Comparison of ENCODE assay signal across 8 cellular contexts in genomic region chr17:15562613-15563374, GRCh38. TPM values are rescaled to one million over a fixed set of nuclear protein-coding genes. Genes with fewer than 3 reads are reported as not detected.
DNase-seq lines count a peak whose midpoint lies in the region; ATAC-seq and TF ChIP-seq lines count a peak whose summit lies in the region.
"Not testable (repeated sequence)": the region's sequence is repeated elsewhere in the genome, so short reads cannot be mapped to it uniquely, and the experiment has no call there.

No MANE protein-coding gene starts in this region.

- H3K9me3 ChIP-seq in heart right ventricle, testis: not testable (repeated sequence)

- not testable (repeated sequence) for H3K27me3 Mint-ChIP-seq in T-helper 2 cell treated with Interferon-gamma antibody and Interleukin-4, amounts not matched to agents 5 μg/mL and 100 μg/mL, for 36 hours (ENCODE audit: low read depth); MCF 10A (ENCODE audit: insufficient read depth, unreplicated experiment); natural killer cell (ENCODE audit: low read depth in 2 of 2)

- H3K9me3 Mint-ChIP-seq in T-helper 2 cell treated with Interferon-gamma antibody and Interleukin-4, amounts not matched to agents 5 μg/mL and 100 μg/mL, for 36 hours; MCF 10A (ENCODE audit: unreplicated experiment); natural killer cell: not testable (repeated sequence)

- POLR2A ChIA-PET in MCF 10A (lab: Yijun Ruan, JAX), result not testable (repeated sequence)

- not testable (repeated sequence) for H3K27me3 ChIP-seq in H7 (ENCODE audit: control insufficient read depth, insufficient read depth, low read length); HL-60 (ENCODE audit: insufficient read depth, poor library complexity, severe bottlenecking); heart right ventricle; testis

- ATAC-seq in heart right ventricle, result peak in 7 of 8 donors; percentile 49 to 78 (median 60)
- peak; percentile 57 to 62 (median 58) for ATAC-seq in natural killer cell

- peaks cover 14% of the 10 kb centered on the region for H3K4me1 Mint-ChIP-seq in T-helper 2 cell treated with Interferon-gamma antibody and Interleukin-4, amounts not matched to agents 5 μg/mL and 100 μg/mL, for 36 hours (ENCODE audit: low read depth)
- H3K4me1 Mint-ChIP-seq in MCF 10A (ENCODE audit: insufficient read depth, unreplicated experiment), result not testable (repeated sequence)
- H3K4me1 Mint-ChIP-seq in natural killer cell, result peaks cover 0 to 17% of the 10 kb centered on the region in 2 donors

- H3K4me3 ChIP-seq in GM12864 (ENCODE audit: low read depth, low read length) (peak overlapping the region; percentile 55), H7 (ENCODE audit: insufficient read depth, low read depth, low read length) (peak overlapping the region; percentile 52), HL-60 (replicated peaks; ENCODE audit: insufficient read depth, low read length) (peak overlapping the region; percentile 60), heart right ventricle (peak overlapping the region; percentile 67 to 88 (median 76)), testis (peak overlapping the region; percentile 87 to 89)

- peak overlapping the region; percentile 96 for H3K4me3 Mint-ChIP-seq in T-helper 2 cell treated with Interferon-gamma antibody and Interleukin-4, amounts not matched to agents 5 μg/mL and 100 μg/mL, for 36 hours
- H3K4me3 Mint-ChIP-seq in MCF 10A (ENCODE audit: unreplicated experiment) (peak overlapping the region; percentile 88), natural killer cell (peak overlapping the region; percentile 96)

- not testable (repeated sequence) for TF ChIP-seq POLR2A in testis (IDR thresholded peaks at IDR 0.05)

- BruUV-seq in MCF 10A (replicated peaks; lab: Mats Ljungman, UMichigan), result not testable (repeated sequence)

- peak overlapping the region; percentile 96 for H3K27ac Mint-ChIP-seq in T-helper 2 cell treated with Interferon-gamma antibody and Interleukin-4, amounts not matched to agents 5 μg/mL and 100 μg/mL, for 36 hours
- H3K27ac Mint-ChIP-seq in MCF 10A (ENCODE audit: low read depth, unreplicated experiment), result peak overlapping the region; percentile 95
- H3K27ac Mint-ChIP-seq in natural killer cell, result peak overlapping the region; percentile 83 to 98

- CTCF ChIA-PET in MCF 10A (lab: Yijun Ruan, JAX), result not testable (repeated sequence)

- peaks cover 11% of the 10 kb centered on the region for H3K36me3 Mint-ChIP-seq in T-helper 2 cell treated with Interferon-gamma antibody and Interleukin-4, amounts not matched to agents 5 μg/mL and 100 μg/mL, for 36 hours (ENCODE audit: low read depth)
- H3K36me3 Mint-ChIP-seq in MCF 10A (ENCODE audit: insufficient read depth, unreplicated experiment); natural killer cell: not testable (repeated sequence)

- not testable (repeated sequence) for TF ChIP-seq CTCF in GM12864 (IDR thresholded peaks at IDR 0.05; ENCODE audit: low read depth, low read length, missing control alignments); HL-60 (IDR thresholded peaks at IDR 0.05; ENCODE audit: insufficient read depth, low read length); MCF 10A (IDR thresholded peaks at IDR 0.05; ENCODE audit: unreplicated experiment); heart right ventricle (IDR thresholded peaks at IDR 0.05); natural killer cell (IDR thresholded peaks at IDR 0.05); testis (IDR thresholded peaks at IDR 0.05)

- H3K4me1 ChIP-seq in heart right ventricle, testis: not testable (repeated sequence)

- 10 to 20% methylated on average over 17 to 27 of the region's 34 CpGs for WGBS in heart right ventricle, 2 donors
- 2 to 24% methylated on average over 10 of the region's 34 CpGs for WGBS in testis, 2 donors

- H3K36me3 ChIP-seq in H7 (replicated peaks; ENCODE audit: control insufficient read depth, insufficient read depth, low read length); heart right ventricle; testis (ENCODE audit: low read depth, missing control alignments): not testable (repeated sequence)

- not testable (repeated sequence) for DNase-seq in GM12864 (ENCODE audit: low read depth); H7; HL-60 (ENCODE audit: low read depth in 1 of 2, low spot score in 1 of 2); T-helper 2 cell treated with Interferon-gamma antibody and Interleukin-4, amounts not matched to agents 5 μg/mL and 100 μg/mL, for 36 hours (ENCODE audit: low spot score); heart right ventricle; natural killer cell
- DNase-seq in MCF 10A (ENCODE audit: unreplicated experiment) (peak; percentile 3), testis (peak; percentile 36)

- H3K27ac ChIP-seq in HL-60 (replicated peaks) (0 out of 2 replicates have a peak overlapping the region, but pooled peaks have one; percentile 43), heart right ventricle (peak overlapping the region in 9 of 10 donors; percentile 58 to 82 (median 73)), testis (peak overlapping the region; percentile 77 to 80)

- intact Hi-C loops in MCF 10A (cut with micrococcal nuclease); heart right ventricle (cut with DNase I); natural killer cell (cut with micrococcal nuclease); testis (cut with DNase I; ENCODE audit: low total_unique reads): not testable (repeated sequence)

RNA-seq across cellular contexts. Expression of gene TVP23C, which starts 0.5 kb away (rescaled TPM):
- 7.1 and 15.1 TPM in 2 replicates for total RNA-seq in H7 (2014; rRNA removed; shearing (Covaris generic))
- 26.7 and 39.8 TPM in 2 replicates for total RNA-seq in MCF 10A (2022)
- total RNA-seq in heart right ventricle, result 1 to 10 TPM; 2.5 to 8.2 (median 5.0) TPM
- polyA plus RNA-seq in heart right ventricle, result 1 to 10 TPM; 2.0 to 5.3 TPM
- 10 to 100 TPM; 28.2 to 45.4 (median 40.4) TPM for total RNA-seq in natural killer cell
- 10 to 100 TPM; 41.1 to 48.6 TPM for total RNA-seq in testis
- polyA plus RNA-seq in testis (ENCODE audit: insufficient read depth, low read depth, low replicate concordance), result 6.3 TPM

RNA-seq across cellular contexts. Expression of gene FBXW10B, which starts 56.7 kb away (rescaled TPM):
- total RNA-seq in H7 (2014; rRNA removed; shearing (Covaris generic)), result not detected in 2 replicates
- total RNA-seq in MCF 10A (2022) (3.4 and 5.3 TPM in 2 replicates), heart right ventricle (1 to 10 TPM in 2 of 10 donors, under 1 TPM in 8; 0.25 to 2.2 (median 0.55) TPM), natural killer cell (under 1 TPM in 1 of 3 donors, not detected in 2; 0.79 TPM), testis (10 to 100 TPM; 15.9 to 20.5 TPM)
- polyA plus RNA-seq in heart right ventricle (1 to 10 TPM in 1 of 2 donors, under 1 TPM in 1; 0.87 to 2.2 TPM), testis (ENCODE audit: insufficient read depth, low read depth, low replicate concordance) (6.8 TPM)
